1 cellular context compared by ENCODE assay signal in the genomic region with DNA sequence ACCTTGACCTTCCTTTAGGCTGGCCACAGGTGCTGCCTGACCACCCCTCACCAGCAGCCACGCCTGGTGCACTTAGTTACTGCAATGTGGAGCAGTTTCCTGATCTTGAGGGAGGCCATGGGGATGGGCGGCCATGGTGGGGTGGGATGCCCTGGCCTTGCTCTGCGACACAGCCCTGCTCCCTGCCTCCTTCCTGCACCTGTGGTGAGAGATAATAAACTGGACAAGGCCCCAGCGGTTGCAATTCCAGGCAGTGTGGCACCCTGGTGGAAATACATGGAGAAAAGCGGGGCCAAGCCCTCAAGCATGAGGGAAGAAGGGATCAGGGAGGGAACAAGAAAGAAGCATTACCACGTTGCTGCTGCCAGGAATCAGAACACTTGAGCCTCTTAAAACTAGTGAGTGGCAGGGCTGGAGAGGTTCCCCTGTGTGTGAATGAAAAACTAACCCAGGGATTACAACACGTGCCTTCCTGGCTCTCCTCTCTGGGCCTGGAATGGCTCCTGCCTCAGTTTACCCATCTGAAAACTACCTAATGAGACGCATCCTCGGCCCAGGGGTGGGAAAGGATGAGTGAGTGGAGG.
TF ChIP-seq lines count a peak whose summit lies in the region.

No MANE protein-coding gene starts in this region.

TF ChIP-seq in K562, 482 proteins besides CTCF, POLR2A, EP300 and RAD21:
- TF ChIP-seq ELF1 (tag; IDR thresholded peaks at IDR 0.05) = no peak
- TF ChIP-seq FOXA1 (IDR thresholded peaks at IDR 0.05; ENCODE audit: borderline replicate concordance) = no peak
- TF ChIP-seq CHD2 (IDR thresholded peaks at IDR 0.05; ENCODE audit: low read depth, low read length) = no peak
- TF ChIP-seq TAL1 (IDR thresholded peaks at IDR 0.05) = no peak
- TF ChIP-seq ARID1B (IDR thresholded peaks at IDR 0.05) = no peak
- 0 out of 2 replicates have a peak, but pooled peaks have one; percentile 21 for TF ChIP-seq BCOR (IDR thresholded peaks at IDR 0.05)
- TF ChIP-seq, protein P1, sequence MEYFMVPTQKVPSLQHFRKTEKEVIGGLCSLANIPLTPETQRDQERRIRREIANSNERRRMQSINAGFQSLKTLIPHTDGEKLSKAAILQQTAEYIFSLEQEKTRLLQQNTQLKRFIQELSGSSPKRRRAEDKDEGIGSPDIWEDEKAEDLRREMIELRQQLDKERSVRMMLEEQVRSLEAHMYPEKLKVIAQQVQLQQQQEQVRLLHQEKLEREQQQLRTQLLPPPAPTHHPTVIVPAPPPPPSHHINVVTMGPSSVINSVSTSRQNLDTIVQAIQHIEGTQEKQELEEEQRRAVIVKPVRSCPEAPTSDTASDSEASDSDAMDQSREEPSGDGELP (CRISPR knock-in tag; IDR thresholded peaks at IDR 0.05; ENCODE audit: borderline replicate concordance) = 0 out of 2 replicates have a peak, but pooled peaks have one; percentile 16
- TF ChIP-seq SRSF7 (optimal IDR thresholded peaks at IDR 0.05; ENCODE audit: low read depth, low read length) = no peak
- no peak for TF ChIP-seq SFPQ (IDR thresholded peaks at IDR 0.05; ENCODE audit: low read depth, low read length)
